ENCODE assay signal across 8 cellular contexts in the genomic region with DNA sequence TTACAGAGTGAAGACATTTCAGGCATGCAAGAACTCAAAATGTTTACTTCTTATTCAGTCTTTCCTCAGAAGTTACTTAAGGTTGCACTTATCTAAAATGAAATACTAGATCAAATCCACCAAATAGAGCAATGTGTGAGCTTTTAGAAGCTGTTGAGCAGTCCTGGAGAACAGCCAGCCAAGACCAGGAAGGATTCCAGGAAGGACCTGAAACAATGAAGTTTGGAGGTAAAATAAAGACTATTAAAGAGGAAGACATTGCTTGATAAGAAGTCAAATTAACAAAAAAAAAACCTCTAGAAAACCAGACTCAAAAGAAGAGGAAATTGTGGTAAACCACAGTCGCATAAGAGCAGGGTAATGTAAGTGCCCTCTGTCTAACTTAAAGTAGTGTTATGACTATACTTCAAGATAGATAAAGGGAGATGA.
DNase-seq lines count a peak whose midpoint lies in the region; ATAC-seq lines count a peak whose summit lies in the region.

No MANE protein-coding gene starts in this region.

- DNase-seq in EL = peak; percentile 50
- peak; percentile 41 for DNase-seq in NAMALWA (ENCODE audit: low spot score)
- peak; percentile 51 for DNase-seq in fibroblast of peridontal ligament (ENCODE audit: extremely low read depth)
- no peak for DNase-seq in NK-92 (lab: John Stamatoyannopoulos, UW; ENCODE audit: unreplicated experiment)
- no peak for DNase-seq in islet precursor cell
- no peak for DNase-seq in NCI-H2227 treated with DMSO at 0.1 percent for 48 hours (lab: John Stamatoyannopoulos, UW)
- no peak for DNase-seq in activated gamma-delta T cell (lab: John Stamatoyannopoulos, UW)

- ATAC-seq in GM21825 (IDR thresholded peaks at IDR 0.05; ENCODE audit: unreplicated experiment) = peak; percentile 60

Comparison
In these comparisons a context has a peak if more than half of its experiments do, and no peak if none do; other contexts are left out.
1. DNase-seq: peak in EL (single experiment), NAMALWA (single experiment) and fibroblast of peridontal ligament (single experiment); none in NK-92 (single experiment), islet precursor cell (single experiment), NCI-H2227 treated with DMSO at 0.1 percent for 48 hours (single experiment) and activated gamma-delta T cell (single experiment).